In genomic region chr4:78156520-78156919, GRCh38 we compare ENCODE assay signal across 20 cellular contexts.
DNase-seq lines count a peak whose midpoint lies in the region; ATAC-seq, FAIRE-seq and TF ChIP-seq lines count a peak whose summit lies in the region.
"Had no signal": no experiment of that assay in that cellular context is flagged by ENCODE, and none has a peak within 500 bp of the region (broad histone marks: within the 10 kb centered on the region; RNA-seq: fewer than 3 reads in every experiment).

No MANE protein-coding gene starts in this region.

- peaks cover 3% of the 10 kb centered on the region for H3K79me1 ChIP-seq in trophoblast cell (ENCODE audit: low read length)

- no peak overlapping the region for H4K12ac ChIP-seq in trophoblast cell (ENCODE audit: low read depth, low read length)

- WGBS in HepG2 (ENCODE audit: low lambda C conversion rate): 84% methylated on average over 5 of the region's 5 CpGs
- WGBS in right lobe of liver (ENCODE audit: insufficient coverage, low coverage, low lambda C conversion rate, missing lambda C conversion rate): 58% methylated on average over 5 of the region's 5 CpGs
- WGBS in trophoblast cell (ENCODE audit: extremely low coverage, insufficient coverage, insufficient read length): no CpG with 5 or more reads among the region's 5 CpGs

- CTCF ChIA-PET in HepG2 (lab: Yijun Ruan, JAX; ENCODE audit: low intra/inter-chr PET ratio, low total read pairs): no interaction called here

- H3K36me3 ChIP-seq in HepG2 (replicated peaks in 1 of 2; ENCODE audit: control insufficient read depth in 1 of 2, insufficient read depth in 2 of 2, low read length in 2 of 2) (no peaks in the 10 kb centered on the region), right lobe of liver (no peaks in the 10 kb centered on the region), bronchial epithelial cell (ENCODE audit: control insufficient read depth, insufficient read depth, low read length) (no peaks in the 10 kb centered on the region), trophoblast cell (ENCODE audit: control insufficient read depth in 1 of 2, insufficient read depth in 2 of 2, low read length in 2 of 2) (no peaks in the 10 kb centered on the region)

- no peak overlapping the region for H3K23ac ChIP-seq in trophoblast cell (ENCODE audit: low read length)

- H2BK5ac ChIP-seq in trophoblast cell (ENCODE audit: low read depth, low read length, poor library complexity): no peak overlapping the region

- DNase-seq in HepG2 (ENCODE audit: low spot score) (no peak), right lobe of liver (no peak), bronchial epithelial cell (ENCODE audit: low read depth) (no peak), trophoblast cell (no peak), activated gamma-delta T cell (lab: John Stamatoyannopoulos, UW) (no peak), amygdala (lab: John Stamatoyannopoulos, UW) (no peak)
- DNase-seq in activated T-cell treated with anti-CD3 and anti-CD28 coated beads, Interleukin-2, amount 50 U/mL, for 72 hours: no peak
- DNase-seq: AML-193; Caco-2; CD4-positive, alpha-beta T cell; GM23248; H7 had no signal

- no peak overlapping the region for H3K4me3 Mint-ChIP-seq in activated T-cell treated with anti-CD3 and anti-CD28 coated beads, Interleukin-2, amount 50 U/mL, for 72 hours
- H3K4me3 Mint-ChIP-seq: CD4-positive, alpha-beta T cell had no signal

- H4K8ac ChIP-seq in trophoblast cell (ENCODE audit: low read depth, low read length): no peak overlapping the region

- H3K9me3 ChIP-seq in HepG2 (ENCODE audit: low read length) (no peaks in the 10 kb centered on the region), right lobe of liver (no peaks in the 10 kb centered on the region), trophoblast cell (ENCODE audit: insufficient read depth, low read depth, low read length) (no peaks in the 10 kb centered on the region)
- H3K9me3 ChIP-seq: A549, Caco-2 had no signal

- H2AK5ac ChIP-seq in trophoblast cell (ENCODE audit: low read length): no peak overlapping the region

- TF ChIP-seq POLR2A in HepG2 (IDR thresholded peaks at IDR 0.05; ENCODE audit: insufficient read depth in 1 of 2, low read depth in 2 of 2, low read length in 2 of 2): no peak
- no peak for TF ChIP-seq POLR2A in right lobe of liver (IDR thresholded peaks at IDR 0.05)

- no peak overlapping the region for H3K4me3 ChIP-seq in HepG2 (replicated peaks in 1 of 3; ENCODE audit: insufficient read depth in 1 of 3, low read depth in 2 of 3, low read length in 3 of 3)
- H3K4me3 ChIP-seq in right lobe of liver: no peak overlapping the region
- no peak overlapping the region for H3K4me3 ChIP-seq in bronchial epithelial cell (ENCODE audit: low read depth, low read length)
- no peak overlapping the region for H3K4me3 ChIP-seq in trophoblast cell (ENCODE audit: low read depth, low read length)
- H3K4me3 ChIP-seq: A549, GM23248 had no signal

- no peak for FAIRE-seq in HepG2 (lab: Jason Lieb, UNC)
- peak; percentile 82 for FAIRE-seq in bronchial epithelial cell (lab: Jason Lieb, UNC)
- FAIRE-seq: A549, D721Med, G401.6, GM12891, GM19239, HTR-8/SVneo had no signal

- peak overlapping the region; percentile 75 for H3K27ac ChIP-seq in HepG2 (ENCODE audit: extremely low read length, insufficient read depth, low read length)
- no peak overlapping the region for H3K27ac ChIP-seq in right lobe of liver
- H3K27ac ChIP-seq in trophoblast cell (ENCODE audit: low read depth, low read length): no peak overlapping the region
- H3K27ac ChIP-seq: 22Rv1, A549, C4-2B, GM23248 had no signal

- no peak overlapping the region for H2AFZ ChIP-seq in HepG2 (ENCODE audit: low read length)
- H2AFZ ChIP-seq in trophoblast cell (ENCODE audit: insufficient read depth, low read length, poor library complexity): no peak overlapping the region
- H2AFZ ChIP-seq: GM23248 had no signal

- no peak overlapping the region for H3K14ac ChIP-seq in trophoblast cell (ENCODE audit: low read length)

- H3K4me1 Mint-ChIP-seq in activated T-cell treated with anti-CD3 and anti-CD28 coated beads, Interleukin-2, amount 50 U/mL, for 72 hours (ENCODE audit: low read depth): no peaks in the 10 kb centered on the region

- no peak overlapping the region for H2BK120ac ChIP-seq in trophoblast cell (ENCODE audit: insufficient read depth, low read length, poor library complexity)

- 0 out of 2 replicates have a peak overlapping the region, but pooled peaks have one; percentile 49 for H3K9ac ChIP-seq in HepG2 (ENCODE audit: insufficient read depth, low read depth, low read length)
- no peak overlapping the region for H3K9ac ChIP-seq in trophoblast cell (ENCODE audit: low read length)
- H3K9ac ChIP-seq: GM23248 had no signal

- H3K4me2 ChIP-seq in HepG2 (ENCODE audit: low read depth, low read length) (0 out of 2 replicates have a peak overlapping the region, but pooled peaks have one; percentile 65), trophoblast cell (ENCODE audit: low read length) (no peak overlapping the region)
- H3K4me2 ChIP-seq: A549 had no signal

- POLR2A ChIA-PET in HepG2 (lab: Yijun Ruan, JAX): interaction anchor here (1.0 to 1.5 kb wide), 2 partner anchors 9 to 97 kb away, joined by 3 to 4 read pairs; no protein-coding TSS in a partner anchor

- intact Hi-C loops in HepG2 (cut with micrococcal nuclease; ENCODE audit: unreplicated experiment) (no loop called here), right lobe of liver (cut with DNase I) (no loop called here)

- TF ChIP-seq EP300 in HepG2 (IDR thresholded peaks at IDR 0.05; ENCODE audit: low read depth in 2 of 2, low read length in 2 of 2) (no peak), HepG2 (CRISPR knock-in tag; IDR thresholded peaks at IDR 0.05; ENCODE audit: borderline replicate concordance) (no peak)

- H3K18ac ChIP-seq in trophoblast cell (ENCODE audit: low read length): no peak overlapping the region

- H3K27me3 Mint-ChIP-seq in activated T-cell treated with anti-CD3 and anti-CD28 coated beads, Interleukin-2, amount 50 U/mL, for 72 hours (ENCODE audit: low read depth): peaks cover 7% of the 10 kb centered on the region

- no peaks in the 10 kb centered on the region for H3K36me3 Mint-ChIP-seq in activated T-cell treated with anti-CD3 and anti-CD28 coated beads, Interleukin-2, amount 50 U/mL, for 72 hours (ENCODE audit: insufficient read depth in 2 of 2)

- peak overlapping the region; percentile 56 for H3K4ac ChIP-seq in trophoblast cell (ENCODE audit: low read depth, low read length)

- in situ Hi-C loops in HepG2 (cut with HindIII; ENCODE audit: extremely low pct_ligation_motif_present, low pct_unique_long_range_greater_than_20kb): no loop called here

- peaks cover 2 to 4% of the 10 kb centered on the region in 2 donors for H3K9me3 Mint-ChIP-seq in activated T-cell treated with anti-CD3 and anti-CD28 coated beads, Interleukin-2, amount 50 U/mL, for 72 hours
- H3K9me3 Mint-ChIP-seq: CD4-positive, alpha-beta T cell had no signal

- no peaks in the 10 kb centered on the region for H3K27me3 ChIP-seq in HepG2 (ENCODE audit: control insufficient read depth in 1 of 2, insufficient read depth in 2 of 2, low read length in 2 of 2)
- no peaks in the 10 kb centered on the region for H3K27me3 ChIP-seq in right lobe of liver
- H3K27me3 ChIP-seq in bronchial epithelial cell (ENCODE audit: control insufficient read depth, insufficient read depth, low read length): no peaks in the 10 kb centered on the region
- no peaks in the 10 kb centered on the region for H3K27me3 ChIP-seq in trophoblast cell (ENCODE audit: insufficient read depth, low read length)

- no TSS peak for BruUV-seq in HepG2 (replicated peaks; lab: Mats Ljungman, UMichigan)

- H4K91ac ChIP-seq in trophoblast cell (ENCODE audit: low read depth, low read length): no peak overlapping the region

- H4K20me1 ChIP-seq in HepG2 (ENCODE audit: insufficient read depth, low read length): no peaks in the 10 kb centered on the region

- peaks cover 58% of the 10 kb centered on the region for H3K4me1 ChIP-seq in HepG2 (ENCODE audit: insufficient read depth, low read length)
- H3K4me1 ChIP-seq in right lobe of liver: no peaks in the 10 kb centered on the region
- H3K4me1 ChIP-seq in trophoblast cell (ENCODE audit: control insufficient read depth in 1 of 2, insufficient read depth in 2 of 2, low read length in 2 of 2): peaks cover 2 to 3% of the 10 kb centered on the region in 2 experiments
- H3K4me1 ChIP-seq: A549 had no signal

- H3K27ac Mint-ChIP-seq in activated T-cell treated with anti-CD3 and anti-CD28 coated beads, Interleukin-2, amount 50 U/mL, for 72 hours: no peak overlapping the region
- H3K27ac Mint-ChIP-seq: CD4-positive, alpha-beta T cell had no signal

- no peak for TF ChIP-seq CTCF in HepG2 (CRISPR knock-in tag; IDR thresholded peaks at IDR 0.05)
- TF ChIP-seq CTCF in right lobe of liver (IDR thresholded peaks at IDR 0.05): no peak
- no peak for TF ChIP-seq CTCF in bronchial epithelial cell (IDR thresholded peaks at IDR 0.05; ENCODE audit: insufficient read depth, low read length, severe bottlenecking)

- TF ChIP-seq RAD21 in HepG2 (CRISPR knock-in tag; IDR thresholded peaks at IDR 0.05): no peak

- H3K79me2 ChIP-seq in HepG2 (ENCODE audit: insufficient read depth, low read length): peaks cover 87% of the 10 kb centered on the region
- H3K79me2 ChIP-seq in trophoblast cell (ENCODE audit: control insufficient read depth, insufficient read depth, low read length, poor library complexity): peaks cover 2% of the 10 kb centered on the region

- ATAC-seq in HepG2: no peak
- no peak for ATAC-seq in right lobe of liver
- ATAC-seq in activated T-cell treated with anti-CD3 and anti-CD28 coated beads, Interleukin-2, amount 50 U/mL, for 72 hours (replicated peaks in 1 of 2): no peak
- ATAC-seq: A549 had no signal

- H2BK12ac ChIP-seq in trophoblast cell (ENCODE audit: low read length): no peak overlapping the region

TF ChIP-seq in HepG2, 621 proteins besides CTCF, POLR2A, EP300 and RAD21:
- no peak for TF ChIP-seq KLF13 (CRISPR knock-in tag; IDR thresholded peaks at IDR 0.05)
- peak; percentile 60; the same call in 1 of the 2 replicates for TF ChIP-seq CEBPG (CRISPR knock-in tag; IDR thresholded peaks at IDR 0.05)
- peak; percentile 84; the same call in 1 of the 2 replicates for TF ChIP-seq CEBPB (IDR thresholded peaks at IDR 0.05; ENCODE audit: borderline replicate concordance, low read depth, low read length)
